Comparison of ENCODE assay signal across 9 cellular contexts in the genomic region with DNA sequence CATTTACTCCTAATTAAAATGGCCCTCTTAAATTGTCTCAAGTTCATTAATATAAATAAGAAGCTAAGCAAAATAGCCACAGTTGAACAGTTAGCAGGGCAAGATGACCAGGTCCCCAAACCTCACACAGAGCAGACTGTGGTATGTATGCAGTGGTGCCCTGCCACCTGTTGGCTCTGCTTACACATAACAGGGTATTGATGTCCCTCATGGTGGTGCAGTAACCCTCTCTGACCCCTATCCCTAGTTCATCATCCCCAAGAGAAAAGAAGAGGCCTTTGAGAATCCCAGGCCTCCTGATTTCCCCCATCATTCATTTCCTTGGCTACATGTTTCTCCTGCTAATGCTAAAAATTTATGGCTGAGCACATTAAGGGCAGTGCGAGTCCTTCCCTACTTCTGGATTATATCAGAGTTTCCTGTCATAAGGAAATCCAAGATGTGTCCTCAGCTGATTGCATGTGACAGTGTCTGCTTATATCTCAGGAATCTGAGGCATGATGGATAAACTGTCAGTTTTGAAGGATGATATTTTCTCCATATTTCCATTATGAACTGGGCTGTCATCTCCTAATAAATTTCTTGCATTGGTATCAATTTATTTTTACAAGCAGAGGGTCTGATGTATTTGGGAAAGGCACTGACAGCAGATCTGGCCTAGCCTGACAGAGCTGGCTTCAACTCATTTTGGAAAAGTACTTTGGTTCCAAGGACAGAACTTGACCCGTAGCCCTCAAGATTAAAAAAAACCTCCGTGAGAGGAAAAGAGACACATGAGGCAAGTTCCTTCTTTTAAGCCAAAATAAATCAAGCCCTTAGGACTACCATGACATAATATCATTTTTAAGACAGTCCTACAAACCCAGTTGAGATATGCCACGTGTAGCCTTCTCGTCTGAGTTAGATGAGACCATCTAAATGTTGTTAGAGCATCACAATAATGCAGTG.
DNase-seq lines count a peak whose midpoint lies in the region; ATAC-seq and TF ChIP-seq lines count a peak whose summit lies in the region.
"Had no signal": no experiment of that assay in that cellular context is flagged by ENCODE, and none has a peak within 500 bp of the region (broad histone marks: within the 10 kb centered on the region; RNA-seq: fewer than 3 reads in every experiment).

No MANE protein-coding gene starts in this region.

- no peaks in the 10 kb centered on the region for H3K27me3 Mint-ChIP-seq in activated CD8-positive, alpha-beta memory T cell treated with anti-CD3 and anti-CD28 coated beads, Interleukin-2, amount 10 ng/mL, durations not matched to agents 7 days and 5 days
- H3K27me3 Mint-ChIP-seq: central memory CD8-positive, alpha-beta T cell had no signal

- H4K20me1 ChIP-seq in PC-9 (ENCODE audit: insufficient read depth) = no peaks in the 10 kb centered on the region

- peak; percentile 96 for ATAC-seq in HG02981 (IDR thresholded peaks at IDR 0.05; ENCODE audit: unreplicated experiment)
- no peak for ATAC-seq in activated CD8-positive, alpha-beta memory T cell treated with anti-CD3 and anti-CD28 coated beads, Interleukin-2, amount 10 ng/mL, durations not matched to agents 7 days and 5 days

- H3K27ac ChIP-seq in PC-9 (no peak overlapping the region), cardiac muscle cell (no peak overlapping the region)

- intact Hi-C loops in PC-9 (cut with micrococcal nuclease; ENCODE audit: unreplicated experiment) = no loop called here

- no peak overlapping the region for H2AFZ ChIP-seq in PC-9

- H3K9me2 ChIP-seq in PC-9 (ENCODE audit: insufficient read depth) = no peaks in the 10 kb centered on the region

- H3K4me3 Mint-ChIP-seq in activated CD8-positive, alpha-beta memory T cell treated with anti-CD3 and anti-CD28 coated beads, Interleukin-2, amount 10 ng/mL, durations not matched to agents 7 days and 5 days = no peak overlapping the region
- H3K4me3 Mint-ChIP-seq: central memory CD8-positive, alpha-beta T cell had no signal

- CTCF ChIA-PET in PC-9 (lab: Charles Lee) = no interaction called here
- CTCF ChIA-PET in activated CD8-positive, alpha-beta memory T cell treated with anti-CD3 and anti-CD28 coated beads, Interleukin-2, amount 10 ng/mL, durations not matched to agents 7 days and 5 days (lab: Charles Lee) = no interaction called here

- H3K27ac Mint-ChIP-seq in activated CD8-positive, alpha-beta memory T cell treated with anti-CD3 and anti-CD28 coated beads, Interleukin-2, amount 10 ng/mL, durations not matched to agents 7 days and 5 days = no peak overlapping the region

- H3K79me2 ChIP-seq in PC-9 (ENCODE audit: low read depth) = no peaks in the 10 kb centered on the region

- no peaks in the 10 kb centered on the region for H3K36me3 Mint-ChIP-seq in activated CD8-positive, alpha-beta memory T cell treated with anti-CD3 and anti-CD28 coated beads, Interleukin-2, amount 10 ng/mL, durations not matched to agents 7 days and 5 days

- H3K36me3 ChIP-seq in PC-9 (ENCODE audit: low read depth) (no peaks in the 10 kb centered on the region), cardiac muscle cell (no peaks in the 10 kb centered on the region)

- no peaks in the 10 kb centered on the region for H3K4me1 Mint-ChIP-seq in activated CD8-positive, alpha-beta memory T cell treated with anti-CD3 and anti-CD28 coated beads, Interleukin-2, amount 10 ng/mL, durations not matched to agents 7 days and 5 days
- H3K4me1 Mint-ChIP-seq: central memory CD8-positive, alpha-beta T cell had no signal

- H3K4me1 ChIP-seq in PC-9 (replicated peaks; ENCODE audit: insufficient read depth) = no peaks in the 10 kb centered on the region
- peaks cover 4% of the 10 kb centered on the region for H3K4me1 ChIP-seq in cardiac muscle cell (ENCODE audit: low read depth)

- DNase-seq in stimulated activated CD4-positive, alpha-beta T cell treated with anti-CD3 and anti-CD28 coated beads, Interleukin-15, amount 100 ng/mL, for 24 hours = peak; percentile 7
- DNase-seq in stimulated activated CD4-positive, alpha-beta T cell treated with anti-CD3 and anti-CD28 coated beads, Interleukin-4, amount 100 ng/mL, for 1 hour = no peak
- DNase-seq in PC-9 = peak in 1 of 2 experiments; percentile 11
- peak; percentile 34 to 49 for DNase-seq in cardiac muscle cell (ENCODE audit: low read depth in 1 of 2, low spot score in 1 of 2)
- DNase-seq in NCI-H524 treated with DMSO at 0.1 percent for 48 hours (lab: John Stamatoyannopoulos, UW) = no peak
- DNase-seq in activated CD8-positive, alpha-beta memory T cell treated with anti-CD3 and anti-CD28 coated beads, Interleukin-2, amount 10 ng/mL, durations not matched to agents 7 days and 5 days = no peak
- no peak for DNase-seq in NCI-H1930 (lab: John Stamatoyannopoulos, UW)

- no peaks in the 10 kb centered on the region for H3F3A ChIP-seq in PC-9 (ENCODE audit: insufficient read depth, low read depth)

- POLR2A ChIA-PET in PC-9 (lab: Charles Lee; ENCODE audit: unreplicated experiment) = no interaction called here

- H3K9me3 Mint-ChIP-seq in activated CD8-positive, alpha-beta memory T cell treated with anti-CD3 and anti-CD28 coated beads, Interleukin-2, amount 10 ng/mL, durations not matched to agents 7 days and 5 days (ENCODE audit: low read depth) = no peaks in the 10 kb centered on the region

- TF ChIP-seq CTCF in PC-9 (conservative IDR thresholded peaks at IDR 0.05) (peak; percentile 64), cardiac muscle cell (IDR thresholded peaks at IDR 0.05; ENCODE audit: low read depth, low read length) (peak; percentile 36)

- BruUV-seq in PC-9 (replicated peaks; lab: Mats Ljungman, UMichigan) = no TSS peak

- H3K9me3 ChIP-seq in PC-9 (ENCODE audit: insufficient read depth, low read depth) (no peaks in the 10 kb centered on the region), cardiac muscle cell (ENCODE audit: low read depth) (no peaks in the 10 kb centered on the region)

- H3K4me3 ChIP-seq in PC-9 = no peak overlapping the region
- H3K4me3 ChIP-seq in cardiac muscle cell = no peak overlapping the region

- H3K27me3 ChIP-seq in PC-9 (ENCODE audit: insufficient read depth, low read depth) (no peaks in the 10 kb centered on the region), cardiac muscle cell (no peaks in the 10 kb centered on the region)

- H3K4me2 ChIP-seq in PC-9 = no peak overlapping the region

Comparison
In these comparisons a context has a peak if more than half of its experiments do, and no peak if none do; other contexts are left out.
1. DNase-seq: peak in stimulated activated CD4-positive, alpha-beta T cell treated with anti-CD3 and anti-CD28 coated beads, Interleukin-15, amount 100 ng/mL, for 24 hours (single experiment) and cardiac muscle cell (2 of 2); none in stimulated activated CD4-positive, alpha-beta T cell treated with anti-CD3 and anti-CD28 coated beads, Interleukin-4, amount 100 ng/mL, for 1 hour (single experiment), NCI-H524 treated with DMSO at 0.1 percent for 48 hours (single experiment), activated CD8-positive, alpha-beta memory T cell treated with anti-CD3 and anti-CD28 coated beads, Interleukin-2, amount 10 ng/mL, durations not matched to agents 7 days and 5 days (single experiment) and NCI-H1930 (0 of 2).